Comparison of ENCODE assay signal across 9 cellular contexts in genomic region chr22:43493297-43493696, GRCh38.
"Had no signal": no experiment of that assay in that cellular context is flagged by ENCODE, and none has a peak within 500 bp of the region (broad histone marks: within the 10 kb centered on the region; RNA-seq: fewer than 3 reads in every experiment).

No MANE protein-coding gene starts in this region.

- H3K9me3 ChIP-seq: HAP-1 had no signal

- H3K4me1 ChIP-seq: HAP-1 had no signal

- H2AFZ ChIP-seq: GM23248 had no signal

- H3K27ac ChIP-seq: GM23248 had no signal

- H3K36me3 ChIP-seq: HAP-1 had no signal

- ATAC-seq: HCT116, K562 had no signal

- H3K4me3 ChIP-seq: GM23248, HAP-1, K562 had no signal

- DNase-seq: GM23248, GOT3, H7, HFFc6, IMR-90, KG1 had no signal
